In the genomic region with DNA sequence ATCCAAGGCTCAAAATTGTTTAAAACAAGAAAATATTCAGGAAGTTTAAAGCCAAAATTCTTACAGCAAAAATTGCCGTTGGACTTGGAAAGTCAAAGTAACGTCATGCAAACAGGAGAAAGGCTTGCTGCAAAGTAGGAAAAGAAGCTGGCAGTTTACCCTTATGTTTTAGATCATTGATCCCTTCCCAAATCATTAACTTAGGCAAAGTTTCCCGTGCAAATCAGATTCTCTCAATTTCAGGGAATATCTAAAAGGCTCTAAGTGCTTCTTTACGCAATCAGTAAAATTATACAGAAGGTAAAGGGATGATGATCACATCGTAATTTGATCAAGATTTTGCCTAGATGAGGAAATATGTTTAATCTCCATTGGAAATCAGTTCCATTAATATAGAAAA, we compare ENCODE assay signal across 28 cellular contexts.
"Had no signal": no experiment of that assay in that cellular context is flagged by ENCODE, and none has a peak within 500 bp of the region (broad histone marks: within the 10 kb centered on the region; RNA-seq: fewer than 3 reads in every experiment).

No MANE protein-coding gene starts in this region.

- H3K27me3 ChIP-seq: heart right ventricle, hepatocyte, left lung, pancreas, sigmoid colon, suprapubic skin, tibial artery, upper lobe of right lung had no signal

- H3K36me3 ChIP-seq: heart right ventricle, left lung, pancreas, sigmoid colon, spleen, suprapubic skin, thoracic aorta, tibial artery, upper lobe of right lung had no signal

- H3K4me3 ChIP-seq: heart right ventricle, hepatocyte, left lung, lung, mucosa of descending colon, pancreas, psoas muscle, sigmoid colon, spleen, suprapubic skin, thoracic aorta, tibial artery, upper lobe of right lung had no signal

- H3K4me3 Mint-ChIP-seq: naive thymus-derived CD4-positive, alpha-beta T cell; natural killer cell treated with Interleukin-12 subunit alpha and Interleukin-12 subunit beta and Interleukin-15 and Interleukin-18, amount 100 ng/mL, for 72 hours; neural crest cell; stimulated activated effector memory CD8-positive, alpha-beta T cell treated with anti-CD3 and anti-CD28 coated beads, Interleukin-12 subunit alpha, Interleukin-12 subunit beta, amount 100 ng/mL, for 72 hours; stimulated activated naive CD8-positive, alpha-beta T cell treated with anti-CD3 and anti-CD28 coated beads, Interleukin-15, Interleukin-2, amounts not matched to agents 100 ng/mL and 50 ng/mL, for 24 hours had no signal

- H3K4me1 Mint-ChIP-seq: stimulated activated effector memory CD8-positive, alpha-beta T cell treated with anti-CD3 and anti-CD28 coated beads, Interleukin-12 subunit alpha, Interleukin-12 subunit beta, amount 100 ng/mL, for 72 hours had no signal

- ATAC-seq: heart right ventricle; left cardiac atrium; left lung; mucosa of descending colon; naive thymus-derived CD4-positive, alpha-beta T cell; natural killer cell treated with Interleukin-12 subunit alpha and Interleukin-12 subunit beta and Interleukin-15 and Interleukin-18, amount 100 ng/mL, for 72 hours; psoas muscle; right cardiac atrium; stimulated activated effector memory CD8-positive, alpha-beta T cell treated with anti-CD3 and anti-CD28 coated beads, Interleukin-12 subunit alpha, Interleukin-12 subunit beta, amount 100 ng/mL, for 72 hours; upper lobe of right lung had no signal

- DNase-seq: heart right ventricle; islet precursor cell; left cardiac atrium; left lung; midbrain; mucosa of descending colon; nucleus accumbens; posterior cingulate gyrus; psoas muscle; retina; right cardiac atrium; sigmoid colon; spleen; stimulated activated CD4-positive, alpha-beta T cell treated with anti-CD3 and anti-CD28 coated beads, Interleukin-4, amount 100 ng/mL, for 24 hours; stimulated activated naive CD4-positive, alpha-beta T cell; tibial artery; trophoblast cell; upper lobe of right lung had no signal

- H3K27ac ChIP-seq: heart right ventricle, hepatocyte, left lung, psoas muscle, sigmoid colon, spleen, suprapubic skin, thoracic aorta, tibial artery, upper lobe of right lung had no signal

- H3K9me3 Mint-ChIP-seq: natural killer cell treated with Interleukin-12 subunit alpha and Interleukin-12 subunit beta and Interleukin-15 and Interleukin-18, amount 100 ng/mL, for 72 hours; neural crest cell; stimulated activated effector memory CD8-positive, alpha-beta T cell treated with anti-CD3 and anti-CD28 coated beads, Interleukin-12 subunit alpha, Interleukin-12 subunit beta, amount 100 ng/mL, for 72 hours; stimulated activated naive CD8-positive, alpha-beta T cell treated with anti-CD3 and anti-CD28 coated beads, Interleukin-15, Interleukin-2, amounts not matched to agents 100 ng/mL and 50 ng/mL, for 24 hours had no signal

- H3K27ac Mint-ChIP-seq: naive thymus-derived CD4-positive, alpha-beta T cell; natural killer cell treated with Interleukin-12 subunit alpha and Interleukin-12 subunit beta and Interleukin-15 and Interleukin-18, amount 100 ng/mL, for 72 hours; stimulated activated effector memory CD8-positive, alpha-beta T cell treated with anti-CD3 and anti-CD28 coated beads, Interleukin-12 subunit alpha, Interleukin-12 subunit beta, amount 100 ng/mL, for 72 hours; stimulated activated naive CD8-positive, alpha-beta T cell treated with anti-CD3 and anti-CD28 coated beads, Interleukin-15, Interleukin-2, amounts not matched to agents 100 ng/mL and 50 ng/mL, for 24 hours had no signal

- H3K9me3 ChIP-seq: heart right ventricle, left lung, mucosa of descending colon, pancreas, psoas muscle, sigmoid colon, spleen, suprapubic skin, thoracic aorta, tibial artery, upper lobe of right lung had no signal

- H3K4me1 ChIP-seq: heart right ventricle, left lung, pancreas, psoas muscle, sigmoid colon, spleen, suprapubic skin, tibial artery, upper lobe of right lung had no signal

- H3K36me3 Mint-ChIP-seq: natural killer cell treated with Interleukin-12 subunit alpha and Interleukin-12 subunit beta and Interleukin-15 and Interleukin-18, amount 100 ng/mL, for 72 hours; stimulated activated effector memory CD8-positive, alpha-beta T cell treated with anti-CD3 and anti-CD28 coated beads, Interleukin-12 subunit alpha, Interleukin-12 subunit beta, amount 100 ng/mL, for 72 hours had no signal
